In the genomic region with DNA sequence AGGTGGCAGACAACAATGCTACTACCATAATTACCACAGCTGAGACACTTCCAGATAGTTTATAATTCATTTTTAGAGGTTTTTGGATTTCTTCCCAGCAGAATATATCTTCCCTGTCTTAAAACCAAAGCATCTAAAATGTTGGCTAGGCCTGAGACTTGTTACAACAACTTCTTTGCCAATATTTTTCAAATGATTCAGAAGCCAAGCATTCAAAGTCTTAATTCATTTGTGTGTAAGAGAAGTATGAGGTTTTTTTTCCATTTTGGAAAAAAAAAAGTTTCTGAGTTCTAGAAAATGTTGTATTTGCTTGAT, we compare ENCODE assay signal across 14 cellular contexts. TPM values are rescaled to one million over a fixed set of nuclear protein-coding genes. Genes with fewer than 3 reads are reported as not detected.
DNase-seq lines count a peak whose midpoint lies in the region; ATAC-seq and TF ChIP-seq lines count a peak whose summit lies in the region.
"Had no signal": no experiment of that assay in that cellular context is flagged by ENCODE, and none has a peak within 500 bp of the region (broad histone marks: within the 10 kb centered on the region; RNA-seq: fewer than 3 reads in every experiment).

No MANE protein-coding gene starts in this region.

- H3K27me3 ChIP-seq in layer of hippocampus (ENCODE audit: control insufficient read depth, insufficient read depth, low read length) (no peaks in the 10 kb centered on the region), testis (no peaks in the 10 kb centered on the region), adrenal gland (peaks cover 8% of the 10 kb centered on the region)

- TF ChIP-seq CTCF in cardiac fibroblast (IDR thresholded peaks at IDR 0.05; ENCODE audit: low read depth, low read length) (no peak), testis (IDR thresholded peaks at IDR 0.05) (no peak), adrenal gland (IDR thresholded peaks at IDR 0.05) (no peak)

- no peak for TF ChIP-seq POLR2A in testis (IDR thresholded peaks at IDR 0.05)
- TF ChIP-seq POLR2A in adrenal gland (IDR thresholded peaks at IDR 0.05) = no peak

- H3K9me3 ChIP-seq in testis (no peaks in the 10 kb centered on the region), adrenal gland (replicated peaks in 1 of 3) (no peaks in the 10 kb centered on the region)

- no peak overlapping the region for H3K4me3 ChIP-seq in cardiac fibroblast (replicated peaks in 1 of 2; ENCODE audit: low read depth in 2 of 2, low read length in 2 of 2)
- no peak overlapping the region for H3K4me3 ChIP-seq in testis
- no peak overlapping the region for H3K4me3 ChIP-seq in adrenal gland

- intact Hi-C loops in testis (cut with DNase I; ENCODE audit: low total_unique reads) = no loop called here
- intact Hi-C loops in adrenal gland (cut with DNase I) = no loop called here

- H3K4me1 ChIP-seq in testis (peaks cover 10% of the 10 kb centered on the region), adrenal gland (replicated peaks in 1 of 2) (peaks cover 0 to 8% of the 10 kb centered on the region in 2 donors)

- DNase-seq in H4 (ENCODE audit: low spot score) (peak; percentile 15), cardiac fibroblast (ENCODE audit: low read depth in 2 of 2) (peak; percentile 91), testis (no peak), NOMO-1 treated with dmso at 0.1 percent for 144 hours (lab: John Stamatoyannopoulos, UW; ENCODE audit: unreplicated experiment) (no peak), NCI-H187 treated with DMSO at 0.1 percent for 48 hours (lab: John Stamatoyannopoulos, UW) (no peak), adrenal gland (no peak)
- DNase-seq: activated CD4-positive, alpha-beta memory T cell treated with anti-CD3 and anti-CD28 coated beads for 36 hours; DMS153; NCI-H2029; stimulated activated naive CD4-positive, alpha-beta T cell; T-cell had no signal

- H3K36me3 ChIP-seq in testis (ENCODE audit: low read depth, missing control alignments) = no peaks in the 10 kb centered on the region
- H3K36me3 ChIP-seq in adrenal gland (replicated peaks in 1 of 2) = no peaks in the 10 kb centered on the region

- peak overlapping the region; percentile 57 for H3K27ac ChIP-seq in layer of hippocampus (ENCODE audit: low read depth, low read length)
- H3K27ac ChIP-seq in testis = peak overlapping the region; percentile 6 to 7
- peak overlapping the region in 2 of 5 donors; percentile 27 to 66 for H3K27ac ChIP-seq in adrenal gland

- no peak for ATAC-seq in GM21576 (IDR thresholded peaks at IDR 0.05; ENCODE audit: unreplicated experiment)
- ATAC-seq: T-cell had no signal

RNA-seq across cellular contexts. Expression of a gene that starts 32.9 kb away (rescaled TPM):
- total RNA-seq in H4 (2014; rRNA removed; shearing (Covaris generic)) = 3.2 and 4.7 TPM in 2 replicates
- total RNA-seq in testis = 100 to 1,000 TPM; 141 to 146 TPM
- polyA plus RNA-seq in testis (ENCODE audit: insufficient read depth, low read depth, low replicate concordance) = 35.7 TPM
- under 1 TPM; 0.14 to 0.27 (median 0.17) TPM for total RNA-seq in adrenal gland
- polyA plus RNA-seq in adrenal gland = under 1 TPM; 0.07 to 0.34 (median 0.16) TPM
- total RNA-seq: activated CD4-positive, alpha-beta memory T cell treated with anti-CD3 and anti-CD28 coated beads for 36 hours had no signal
- polyA plus RNA-seq: IgD-negative memory B cell had no signal

Comparison
In these comparisons a context has a peak if more than half of its experiments do, and no peak if none do; other contexts are left out.
1. DNase-seq: peak in H4 (single experiment) and cardiac fibroblast (2 of 2); none in testis (single experiment), NOMO-1 treated with dmso at 0.1 percent for 144 hours (single experiment), NCI-H187 treated with DMSO at 0.1 percent for 48 hours (single experiment) and adrenal gland (0 of 7).
2. RNA of a gene that starts 32.9 kb away (total RNA-seq): 141 to 146 TPM in testis; 3.2 to 4.7 TPM in H4 and 0.14 to 0.27 TPM in adrenal gland; every median in the first group is over 10 times any median in the second.